ENCODE assay signal across 1 cellular context in genomic region chr4:140875751-140876389, GRCh38.
TF ChIP-seq lines count a peak whose summit lies in the region.

No MANE protein-coding gene starts in this region.

TF ChIP-seq in HEK293, 187 proteins besides CTCF, POLR2A, EP300 and RAD21 (continued from another document and continues in another):
- 0 out of 2 replicates have a peak, but pooled peaks have one; percentile 4 for TF ChIP-seq ZBTB44 (tag by site-specific recombination; IDR thresholded peaks at IDR 0.05)
- no peak for TF ChIP-seq ZNF521 (tag by site-specific recombination; IDR thresholded peaks at IDR 0.05)
- no peak for TF ChIP-seq ZNF416 (tag by site-specific recombination; IDR thresholded peaks at IDR 0.05)
- TF ChIP-seq RBAK (tag by site-specific recombination; IDR thresholded peaks at IDR 0.05), result no peak
- TF ChIP-seq ZBTB10 (tag by site-specific recombination; IDR thresholded peaks at IDR 0.05), result no peak
- TF ChIP-seq ZNF544 (tag by site-specific recombination; IDR thresholded peaks at IDR 0.05), result no peak
- no peak for TF ChIP-seq ZNF223 (tag by site-specific recombination; IDR thresholded peaks at IDR 0.05)
- TF ChIP-seq INSM2 (tag by site-specific recombination; IDR thresholded peaks at IDR 0.05), result no peak
- TF ChIP-seq ZNF341 (tag by site-specific recombination; IDR thresholded peaks at IDR 0.05; ENCODE audit: low read depth), result no peak
- TF ChIP-seq ZNF10 (tag by site-specific recombination; IDR thresholded peaks at IDR 0.05), result no peak
- TF ChIP-seq ZNF398 (tag by site-specific recombination; IDR thresholded peaks at IDR 0.05), result no peak
- no peak for TF ChIP-seq TSHZ1 (tag by site-specific recombination; IDR thresholded peaks at IDR 0.05; ENCODE audit: borderline replicate concordance)
- no peak for TF ChIP-seq ZNF274 (IDR thresholded peaks at IDR 0.05; ENCODE audit: low read length)
- no peak for TF ChIP-seq ZNF274 (tag by site-specific recombination; IDR thresholded peaks at IDR 0.05; ENCODE audit: borderline replicate concordance)
- no peak for TF ChIP-seq ZBTB8A (tag by site-specific recombination; IDR thresholded peaks at IDR 0.05)
- no peak for TF ChIP-seq PRDM1 (tag by site-specific recombination; IDR thresholded peaks at IDR 0.05)
- no peak for TF ChIP-seq ZNF426 (tag by site-specific recombination; IDR thresholded peaks at IDR 0.05)
- no peak for TF ChIP-seq ZBTB7A (tag by site-specific recombination; IDR thresholded peaks at IDR 0.05; ENCODE audit: low read depth)
- no peak for TF ChIP-seq HIC1 (tag by site-specific recombination; IDR thresholded peaks at IDR 0.05)
- no peak for TF ChIP-seq PRDM2 (tag by site-specific recombination; IDR thresholded peaks at IDR 0.05; ENCODE audit: borderline replicate concordance)
- no peak for TF ChIP-seq ZNF23 (tag by site-specific recombination; IDR thresholded peaks at IDR 0.05; ENCODE audit: borderline replicate concordance)
- no peak for TF ChIP-seq ZNF335 (tag by site-specific recombination; conservative IDR thresholded peaks at IDR 0.05)
- TF ChIP-seq ZBTB17 (tag by site-specific recombination; IDR thresholded peaks at IDR 0.05), result no peak
- TF ChIP-seq ZNF350 (tag by site-specific recombination; IDR thresholded peaks at IDR 0.05), result no peak
- TF ChIP-seq ZNF423 (tag by site-specific recombination; IDR thresholded peaks at IDR 0.05), result no peak
- TF ChIP-seq ZNF529 (tag by site-specific recombination; IDR thresholded peaks at IDR 0.05; ENCODE audit: insufficient replicate concordance), result no peak
- no peak for TF ChIP-seq ZNF155 (tag by site-specific recombination; IDR thresholded peaks at IDR 0.05)
- no peak for TF ChIP-seq ZNF211 (tag by site-specific recombination; IDR thresholded peaks at IDR 0.05; ENCODE audit: low read depth)
- TF ChIP-seq ZNF157 (tag by site-specific recombination; IDR thresholded peaks at IDR 0.05), result no peak
- no peak for TF ChIP-seq AEBP2 (tag by site-specific recombination; IDR thresholded peaks at IDR 0.05; ENCODE audit: borderline replicate concordance)
- no peak for TF ChIP-seq ZNF133 (tag by site-specific recombination; IDR thresholded peaks at IDR 0.05)
- no peak for TF ChIP-seq ZNF610 (tag by site-specific recombination; IDR thresholded peaks at IDR 0.05; ENCODE audit: borderline replicate concordance)
- no peak for TF ChIP-seq ZNF449 (tag by site-specific recombination; IDR thresholded peaks at IDR 0.05)
- TF ChIP-seq ZNF354C (tag by site-specific recombination; IDR thresholded peaks at IDR 0.05; ENCODE audit: borderline replicate concordance, low read depth), result no peak
- no peak for TF ChIP-seq ZNF121 (tag by site-specific recombination; IDR thresholded peaks at IDR 0.05)
- peak; percentile 76 for TF ChIP-seq OSR2 (tag by site-specific recombination; IDR thresholded peaks at IDR 0.05)
